In the genomic region with DNA sequence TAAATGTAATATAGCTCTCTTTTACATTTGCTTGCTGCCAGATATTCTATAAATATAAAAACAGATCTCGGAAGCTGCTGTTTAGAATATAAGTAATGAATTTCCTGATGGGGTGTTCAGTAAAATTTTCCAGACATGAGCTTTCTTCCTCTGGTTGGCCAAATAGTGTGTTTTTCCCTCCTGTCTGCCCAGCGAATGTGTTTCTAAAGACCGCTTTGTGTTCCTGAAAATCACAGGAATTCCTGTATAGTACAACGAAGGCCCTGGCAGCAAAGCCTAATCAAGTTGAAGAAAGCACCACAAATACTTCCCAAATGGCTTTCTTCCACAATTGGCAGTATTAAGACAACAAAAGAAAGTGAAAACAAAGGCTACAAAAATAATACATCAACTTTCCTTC, we compare ENCODE assay signal across 9 cellular contexts.
DNase-seq lines count a peak whose midpoint lies in the region; ATAC-seq and TF ChIP-seq lines count a peak whose summit lies in the region.
"Had no signal": no experiment of that assay in that cellular context is flagged by ENCODE, and none has a peak within 500 bp of the region (broad histone marks: within the 10 kb centered on the region; RNA-seq: fewer than 3 reads in every experiment).

No MANE protein-coding gene starts in this region.

- H2BK15ac ChIP-seq in IMR-90 (ENCODE audit: low read depth, low read length): no peak overlapping the region; the same call in 2 of the 3 replicates

- no peaks in the 10 kb centered on the region for H3K27me3 Mint-ChIP-seq in CD4-positive, alpha-beta memory T cell
- H3K27me3 Mint-ChIP-seq in neural progenitor cell (ENCODE audit: insufficient read depth, low read depth): peaks cover 2% of the 10 kb centered on the region

- no peaks in the 10 kb centered on the region for H3K9me3 ChIP-seq in CD4-positive, alpha-beta memory T cell (ENCODE audit: control insufficient read depth in 1 of 2, low read length in 2 of 2)
- H3K9me3 ChIP-seq in IMR-90 (ENCODE audit: control insufficient read depth, insufficient read depth, low read length): no peaks in the 10 kb centered on the region
- no peaks in the 10 kb centered on the region for H3K9me3 ChIP-seq in effector memory CD4-positive, alpha-beta T cell (ENCODE audit: control insufficient read depth, low read length)
- no peaks in the 10 kb centered on the region for H3K9me3 ChIP-seq in neural progenitor cell (ENCODE audit: low read depth)
- H3K9me3 ChIP-seq in trophoblast cell (ENCODE audit: insufficient read depth, low read depth, low read length): no peaks in the 10 kb centered on the region

- H3K4me3 ChIP-seq in CD4-positive, alpha-beta memory T cell (ENCODE audit: low read length in 2 of 2): no peak overlapping the region
- H3K4me3 ChIP-seq in IMR-90 (ENCODE audit: insufficient read depth, low read depth, low read length): peak overlapping the region; percentile 17; the same call in 1 of the 2 replicates
- H3K4me3 ChIP-seq in effector memory CD4-positive, alpha-beta T cell (ENCODE audit: insufficient read depth, low read depth, low read length, poor library complexity, severe bottlenecking): no peak overlapping the region
- no peak overlapping the region for H3K4me3 ChIP-seq in neural progenitor cell
- H3K4me3 ChIP-seq in trophoblast cell (ENCODE audit: low read depth, low read length): no peak overlapping the region

- peak overlapping the region; percentile 5 to 96 (median 86) for H3K27ac Mint-ChIP-seq in CD4-positive, alpha-beta memory T cell
- H3K27ac Mint-ChIP-seq in neural progenitor cell: no peak overlapping the region

- TF ChIP-seq POLR2A in IMR-90 (IDR thresholded peaks at IDR 0.05; ENCODE audit: low read depth, low read length): no peak

- no peak overlapping the region for H2AK9ac ChIP-seq in IMR-90 (replicated peaks; ENCODE audit: low read depth, low read length, poor library complexity)

- peaks cover 4% of the 10 kb centered on the region for H3F3A ChIP-seq in neural progenitor cell (ENCODE audit: low read depth)

- TF ChIP-seq RAD21 in IMR-90 (IDR thresholded peaks at IDR 0.05; ENCODE audit: low read length): no peak

- H3K23ac ChIP-seq in IMR-90 (ENCODE audit: low read depth, low read length) (peak overlapping the region; percentile 87; the same call in 1 of the 2 replicates), trophoblast cell (ENCODE audit: low read length) (no peak overlapping the region)

- ATAC-seq in IMR-90 (ENCODE audit: low read depth): no peak
- ATAC-seq in HG03520 (IDR thresholded peaks at IDR 0.05; ENCODE audit: unreplicated experiment): no peak

- H2BK20ac ChIP-seq in IMR-90 (ENCODE audit: low read depth, low read length): peak overlapping the region; percentile 88

- H3K36me3 ChIP-seq in CD4-positive, alpha-beta memory T cell (ENCODE audit: insufficient read depth, low read length): no peaks in the 10 kb centered on the region
- H3K36me3 ChIP-seq in IMR-90 (ENCODE audit: control insufficient read depth, insufficient read depth, low read length): no peaks in the 10 kb centered on the region
- no peaks in the 10 kb centered on the region for H3K36me3 ChIP-seq in effector memory CD4-positive, alpha-beta T cell (ENCODE audit: control insufficient read depth, insufficient read depth, low read length)
- no peaks in the 10 kb centered on the region for H3K36me3 ChIP-seq in neural progenitor cell
- no peaks in the 10 kb centered on the region for H3K36me3 ChIP-seq in trophoblast cell (ENCODE audit: control insufficient read depth in 1 of 2, insufficient read depth in 2 of 2, low read length in 2 of 2)

- H2AK5ac ChIP-seq in IMR-90 (ENCODE audit: low read depth, low read length) (no peak overlapping the region), trophoblast cell (ENCODE audit: low read length) (no peak overlapping the region)

- H3K27me3 ChIP-seq in CD4-positive, alpha-beta memory T cell (ENCODE audit: insufficient read depth, low read length): no peaks in the 10 kb centered on the region
- H3K27me3 ChIP-seq in IMR-90 (ENCODE audit: control insufficient read depth, insufficient read depth, low read length) (no peaks in the 10 kb centered on the region), neural progenitor cell (no peaks in the 10 kb centered on the region), trophoblast cell (ENCODE audit: insufficient read depth, low read length) (no peaks in the 10 kb centered on the region)
- no peaks in the 10 kb centered on the region for H3K27me3 ChIP-seq in effector memory CD4-positive, alpha-beta T cell (replicated peaks; ENCODE audit: control insufficient read depth, insufficient read depth, low read length, poor library complexity, severe bottlenecking)

- H3K18ac ChIP-seq in IMR-90 (ENCODE audit: low read depth, low read length) (peak overlapping the region; percentile 64; the same call in 1 of the 2 replicates), trophoblast cell (ENCODE audit: low read length) (no peak overlapping the region)

- intact Hi-C loops in CD4-positive, alpha-beta memory T cell (cut with micrococcal nuclease): loop anchor here (2.0 to 5.0 kb wide), 2 partner anchors 69 to 350 kb away; no protein-coding TSS in a partner anchor
- intact Hi-C loops in IMR-90 (cut with micrococcal nuclease): loop anchor here (2.0 to 10.0 kb wide), 7 partner anchors 215 to 1197 kb away; partner anchors contain the start of gene IL15

- H4K8ac ChIP-seq in IMR-90 (ENCODE audit: low read depth in 2 of 2, low read length in 2 of 2) (peak overlapping the region; percentile 60 to 88), trophoblast cell (ENCODE audit: low read depth, low read length) (no peak overlapping the region)

- peak overlapping the region; percentile 65 for H2BK5ac ChIP-seq in IMR-90 (ENCODE audit: low read depth, low read length, poor library complexity, severe bottlenecking)
- no peak overlapping the region for H2BK5ac ChIP-seq in trophoblast cell (ENCODE audit: low read depth, low read length, poor library complexity)

- H3K9ac ChIP-seq in IMR-90 (ENCODE audit: low read depth, low read length): peak overlapping the region; percentile 90
- no peak overlapping the region for H3K9ac ChIP-seq in neural progenitor cell
- H3K9ac ChIP-seq in trophoblast cell (ENCODE audit: low read length): no peak overlapping the region

- no peak overlapping the region for H2AFZ ChIP-seq in IMR-90 (replicated peaks; ENCODE audit: low read length, poor library complexity)
- no peak overlapping the region for H2AFZ ChIP-seq in neural progenitor cell (replicated peaks)
- no peak overlapping the region for H2AFZ ChIP-seq in trophoblast cell (ENCODE audit: insufficient read depth, low read length, poor library complexity)

- H4K12ac ChIP-seq in trophoblast cell (ENCODE audit: low read depth, low read length): no peak overlapping the region

- H2BK120ac ChIP-seq in IMR-90 (ENCODE audit: low read depth, low read length) (peak overlapping the region; percentile 94), trophoblast cell (ENCODE audit: insufficient read depth, low read length, poor library complexity) (no peak overlapping the region)

- dilution Hi-C loops in IMR-90 (cut with HindIII; ENCODE audit: low sequenced_read_pairs, unreplicated experiment): no loop called here

- H3K14ac ChIP-seq in IMR-90 (replicated peaks; ENCODE audit: low read depth, low read length) (peak overlapping the region; percentile 68; the same call in 1 of the 2 replicates), trophoblast cell (ENCODE audit: low read length) (no peak overlapping the region)

- H4K5ac ChIP-seq in IMR-90 (ENCODE audit: low read depth, low read length): peak overlapping the region; percentile 75

- no peaks in the 10 kb centered on the region for H3K79me2 ChIP-seq in neural progenitor cell (ENCODE audit: low read depth)
- no peaks in the 10 kb centered on the region for H3K79me2 ChIP-seq in trophoblast cell (ENCODE audit: control insufficient read depth, insufficient read depth, low read length, poor library complexity)

- H3K4me1 Mint-ChIP-seq in CD4-positive, alpha-beta memory T cell: peaks cover 87 to 100% (median 95%) of the 10 kb centered on the region in 4 donors
- no peaks in the 10 kb centered on the region for H3K4me1 Mint-ChIP-seq in neural progenitor cell

- no peak for DNase-seq in CD4-positive, alpha-beta memory T cell
- DNase-seq in IMR-90 (no peak), neural progenitor cell (ENCODE audit: low spot score) (peak; percentile 71), trophoblast cell (no peak), ureter (ENCODE audit: low spot score) (no peak)
- DNase-seq in effector memory CD4-positive, alpha-beta T cell: no peak
- DNase-seq: activated CD4-positive, alpha-beta T cell treated with anti-CD3 and anti-CD28 coated beads for 48 hours; substantia nigra had no signal

- TF ChIP-seq CTCF in IMR-90 (conservative IDR thresholded peaks at IDR 0.05; ENCODE audit: low read depth, low read length) (no peak), neural progenitor cell (IDR thresholded peaks at IDR 0.05) (no peak)

- H4K20me1 ChIP-seq in IMR-90 (ENCODE audit: insufficient read depth, low read length): no peaks in the 10 kb centered on the region
- no peaks in the 10 kb centered on the region for H4K20me1 ChIP-seq in neural progenitor cell (ENCODE audit: low read depth)

- no TSS peak for BruUV-seq in IMR-90 (replicated peaks; lab: Mats Ljungman, UMichigan)

- H3K4me3 Mint-ChIP-seq in CD4-positive, alpha-beta memory T cell: peak overlapping the region in 5 of 8 donors; percentile 25 to 70 (median 32)
- H3K4me3 Mint-ChIP-seq in neural progenitor cell: no peak overlapping the region

- H3K56ac ChIP-seq in IMR-90 (ENCODE audit: extremely low read depth, insufficient read depth, low read length): peak overlapping the region; percentile 62

- H3K9me1 ChIP-seq in IMR-90 (ENCODE audit: insufficient read depth, low read length): no peaks in the 10 kb centered on the region

- H3K36me3 Mint-ChIP-seq in CD4-positive, alpha-beta memory T cell: peaks cover 1 to 8% of the 10 kb centered on the region in 2 donors
- H3K36me3 Mint-ChIP-seq in neural progenitor cell: no peaks in the 10 kb centered on the region

- H3K4ac ChIP-seq in IMR-90 (ENCODE audit: low read depth, low read length): peak overlapping the region; percentile 75; the same call in 1 of the 2 replicates
- no peak overlapping the region for H3K4ac ChIP-seq in trophoblast cell (ENCODE audit: low read depth, low read length)

- POLR2A ChIA-PET in CD4-positive, alpha-beta memory T cell (lab: Charles Lee; ENCODE audit: partially characterized antibody): interaction anchor here (1.6 to 7.3 kb wide), 5 partner anchors 17 to 216 kb away, joined by 4 to 117 read pairs (median 79); no protein-coding TSS in a partner anchor
- POLR2A ChIA-PET in IMR-90 (lab: Charles Lee; ENCODE audit: unreplicated experiment): no interaction called here

- WGBS in IMR-90 (ENCODE audit: extremely low coverage in 2 of 2, insufficient read length in 1 of 2), 2 experiments: no CpG with 5 or more reads among the region's 4 CpGs
- no CpG with 5 or more reads among the region's 4 CpGs for WGBS in trophoblast cell (ENCODE audit: extremely low coverage, insufficient coverage, insufficient read length)

- H3K4me2 ChIP-seq in IMR-90 (ENCODE audit: low read depth, low read length) (peak overlapping the region; percentile 84), neural progenitor cell (peak overlapping the region; percentile 9), trophoblast cell (ENCODE audit: low read length) (no peak overlapping the region)

- CTCF ChIA-PET in CD4-positive, alpha-beta memory T cell (lab: Charles Lee; ENCODE audit: partially characterized antibody): interaction anchor here (1.0 to 9.2 kb wide), 31 partner anchors 9 to 370 kb away, joined by 3 to 107 read pairs (median 7); no protein-coding TSS in a partner anchor
- CTCF ChIA-PET in IMR-90 (lab: Yijun Ruan, JAX): interaction anchor here (0.7 to 2.4 kb wide), 4 partner anchors 15 to 368 kb away, joined by 3 to 8 read pairs (median 3); no protein-coding TSS in a partner anchor

- peaks cover 97% of the 10 kb centered on the region for H3K4me1 ChIP-seq in CD4-positive, alpha-beta memory T cell (ENCODE audit: insufficient read depth, low read length)
- H3K4me1 ChIP-seq in IMR-90 (ENCODE audit: control insufficient read depth, insufficient read depth, low read length): peaks cover 5% of the 10 kb centered on the region
- H3K4me1 ChIP-seq in effector memory CD4-positive, alpha-beta T cell (ENCODE audit: control insufficient read depth, insufficient read depth, low read length, poor library complexity, severe bottlenecking): peaks cover 57% of the 10 kb centered on the region
- peaks cover 25% of the 10 kb centered on the region for H3K4me1 ChIP-seq in neural progenitor cell
- H3K4me1 ChIP-seq in trophoblast cell (ENCODE audit: control insufficient read depth in 1 of 2, insufficient read depth in 2 of 2, low read length in 2 of 2): no peaks in the 10 kb centered on the region

- in situ Hi-C loops in IMR-90 (cut with MboI; ENCODE audit: low sequenced_read_pairs): loop anchor here (10.0 kb wide), 3 partner anchors 217 to 493 kb away; partner anchors contain the start of gene INPP4B

- no peak overlapping the region for H2BK12ac ChIP-seq in trophoblast cell (ENCODE audit: low read length)

- H3K27ac ChIP-seq in CD4-positive, alpha-beta memory T cell (ENCODE audit: low read depth, low read length): peak overlapping the region; percentile 38
- H3K27ac ChIP-seq in IMR-90 (ENCODE audit: insufficient read depth, low read length) (peak overlapping the region; percentile 82), neural progenitor cell (no peak overlapping the region), trophoblast cell (ENCODE audit: low read depth, low read length) (no peak overlapping the region)
- peak overlapping the region; percentile 36 for H3K27ac ChIP-seq in effector memory CD4-positive, alpha-beta T cell (ENCODE audit: insufficient read depth, low read length, poor library complexity, severe bottlenecking)

- H4K91ac ChIP-seq in IMR-90 (ENCODE audit: insufficient read depth, low read depth, low read length) (peak overlapping the region; percentile 63), trophoblast cell (ENCODE audit: low read depth, low read length) (no peak overlapping the region)

- H3K79me1 ChIP-seq in IMR-90 (ENCODE audit: low read depth in 1 of 2, low read length in 2 of 2) (peaks cover 0 to 3% of the 10 kb centered on the region in 2 experiments; a peak in 1 of 4 replicates), trophoblast cell (ENCODE audit: low read length) (peaks cover 2% of the 10 kb centered on the region)

- no peaks in the 10 kb centered on the region for H3K9me3 Mint-ChIP-seq in CD4-positive, alpha-beta memory T cell
- no peaks in the 10 kb centered on the region for H3K9me3 Mint-ChIP-seq in neural progenitor cell

Comparison
In these comparisons a context has a peak if more than half of its experiments do, and no peak if none do; other contexts are left out.
1. H3K27ac ChIP-seq: peak in CD4-positive, alpha-beta memory T cell (single experiment), IMR-90 (single experiment) and effector memory CD4-positive, alpha-beta T cell (single experiment); none in neural progenitor cell (single experiment) and trophoblast cell (single experiment).